In genomic region chr2:30237346-30238142, GRCh38 we compare ENCODE assay signal across 1 cellular context.
TF ChIP-seq lines count a peak whose summit lies in the region.

No MANE protein-coding gene starts in this region.

TF ChIP-seq in GM23338, 12 proteins besides CTCF, POLR2A, EP300 and RAD21 (continued from another document):
- TF ChIP-seq ZNF462 (CRISPR knock-in tag; IDR thresholded peaks at IDR 0.05) (no peak), EZH2 (IDR thresholded peaks at IDR 0.05; ENCODE audit: low read depth, unreplicated experiment) (no peak), CREB1 (CRISPR knock-in tag; IDR thresholded peaks at IDR 0.05; ENCODE audit: low read depth) (no peak), ZNF114 (CRISPR knock-in tag; IDR thresholded peaks at IDR 0.05) (no peak), NANOG (IDR thresholded peaks at IDR 0.05; ENCODE audit: borderline replicate concordance) (no peak), ZNF331 (CRISPR knock-in tag; IDR thresholded peaks at IDR 0.05; ENCODE audit: low read depth) (no peak), EZH2phosphoT487 (IDR thresholded peaks at IDR 0.05; ENCODE audit: unreplicated experiment) (no peak)
- TF ChIP-seq, protein P1, sequence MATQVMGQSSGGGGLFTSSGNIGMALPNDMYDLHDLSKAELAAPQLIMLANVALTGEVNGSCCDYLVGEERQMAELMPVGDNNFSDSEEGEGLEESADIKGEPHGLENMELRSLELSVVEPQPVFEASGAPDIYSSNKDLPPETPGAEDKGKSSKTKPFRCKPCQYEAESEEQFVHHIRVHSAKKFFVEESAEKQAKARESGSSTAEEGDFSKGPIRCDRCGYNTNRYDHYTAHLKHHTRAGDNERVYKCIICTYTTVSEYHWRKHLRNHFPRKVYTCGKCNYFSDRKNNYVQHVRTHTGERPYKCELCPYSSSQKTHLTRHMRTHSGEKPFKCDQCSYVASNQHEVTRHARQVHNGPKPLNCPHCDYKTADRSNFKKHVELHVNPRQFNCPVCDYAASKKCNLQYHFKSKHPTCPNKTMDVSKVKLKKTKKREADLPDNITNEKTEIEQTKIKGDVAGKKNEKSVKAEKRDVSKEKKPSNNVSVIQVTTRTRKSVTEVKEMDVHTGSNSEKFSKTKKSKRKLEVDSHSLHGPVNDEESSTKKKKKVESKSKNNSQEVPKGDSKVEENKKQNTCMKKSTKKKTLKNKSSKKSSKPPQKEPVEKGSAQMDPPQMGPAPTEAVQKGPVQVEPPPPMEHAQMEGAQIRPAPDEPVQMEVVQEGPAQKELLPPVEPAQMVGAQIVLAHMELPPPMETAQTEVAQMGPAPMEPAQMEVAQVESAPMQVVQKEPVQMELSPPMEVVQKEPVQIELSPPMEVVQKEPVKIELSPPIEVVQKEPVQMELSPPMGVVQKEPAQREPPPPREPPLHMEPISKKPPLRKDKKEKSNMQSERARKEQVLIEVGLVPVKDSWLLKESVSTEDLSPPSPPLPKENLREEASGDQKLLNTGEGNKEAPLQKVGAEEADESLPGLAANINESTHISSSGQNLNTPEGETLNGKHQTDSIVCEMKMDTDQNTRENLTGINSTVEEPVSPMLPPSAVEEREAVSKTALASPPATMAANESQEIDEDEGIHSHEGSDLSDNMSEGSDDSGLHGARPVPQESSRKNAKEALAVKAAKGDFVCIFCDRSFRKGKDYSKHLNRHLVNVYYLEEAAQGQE (IDR thresholded peaks at IDR 0.05; ENCODE audit: unreplicated experiment) = no peak
